In genomic region chr1:169090900-169091311, GRCh38 we compare ENCODE assay signal across 12 cellular contexts. TPM values are rescaled to one million over a fixed set of nuclear protein-coding genes. Genes with fewer than 3 reads are reported as not detected.
DNase-seq lines count a peak whose midpoint lies in the region; ATAC-seq lines count a peak whose summit lies in the region.
"Had no signal": no experiment of that assay in that cellular context is flagged by ENCODE, and none has a peak within 500 bp of the region (broad histone marks: within the 10 kb centered on the region; RNA-seq: fewer than 3 reads in every experiment).

No MANE protein-coding gene starts in this region.

- H3K4me3 Mint-ChIP-seq in natural killer cell treated with Interleukin-12 subunit alpha and Interleukin-12 subunit beta and Interleukin-15 and Interleukin-18, amount 100 ng/mL, for 72 hours = no peak overlapping the region
- H3K4me3 Mint-ChIP-seq: activated naive CD8-positive, alpha-beta T cell; CD8-positive, alpha-beta memory T cell had no signal

- no peaks in the 10 kb centered on the region for H3K9me3 Mint-ChIP-seq in natural killer cell treated with Interleukin-12 subunit alpha and Interleukin-12 subunit beta and Interleukin-15 and Interleukin-18, amount 100 ng/mL, for 72 hours

- ATAC-seq in GM19035 (IDR thresholded peaks at IDR 0.05; ENCODE audit: unreplicated experiment) (peak; percentile 50), GM21737 (IDR thresholded peaks at IDR 0.05; ENCODE audit: unreplicated experiment) (peak; percentile 40), HG03342 (IDR thresholded peaks at IDR 0.05; ENCODE audit: unreplicated experiment) (peak; percentile 47), GM18858 (IDR thresholded peaks at IDR 0.05; ENCODE audit: unreplicated experiment) (no peak)
- ATAC-seq in natural killer cell treated with Interleukin-12 subunit alpha and Interleukin-12 subunit beta and Interleukin-15 and Interleukin-18, amount 100 ng/mL, for 72 hours = peak; percentile 33 to 51

- no peak overlapping the region for H3K27ac Mint-ChIP-seq in natural killer cell treated with Interleukin-12 subunit alpha and Interleukin-12 subunit beta and Interleukin-15 and Interleukin-18, amount 100 ng/mL, for 72 hours
- H3K27ac Mint-ChIP-seq: activated naive CD8-positive, alpha-beta T cell had no signal

- no peaks in the 10 kb centered on the region for H3K36me3 Mint-ChIP-seq in natural killer cell treated with Interleukin-12 subunit alpha and Interleukin-12 subunit beta and Interleukin-15 and Interleukin-18, amount 100 ng/mL, for 72 hours
- H3K36me3 Mint-ChIP-seq: activated naive CD8-positive, alpha-beta T cell; CD8-positive, alpha-beta memory T cell had no signal

- peaks cover 6 to 12% of the 10 kb centered on the region in 2 donors for H3K27me3 Mint-ChIP-seq in natural killer cell treated with Interleukin-12 subunit alpha and Interleukin-12 subunit beta and Interleukin-15 and Interleukin-18, amount 100 ng/mL, for 72 hours

- no peak for DNase-seq in natural killer cell treated with Interleukin-12 subunit alpha and Interleukin-12 subunit beta and Interleukin-15 and Interleukin-18, amount 100 ng/mL, for 72 hours (ENCODE audit: low spot score)
- DNase-seq in T1000 (lab: John Stamatoyannopoulos, UW) (no peak), T-helper 2 cell (no peak), DMS 273 (lab: John Stamatoyannopoulos, UW; ENCODE audit: unreplicated experiment) (no peak)
- DNase-seq: CD8-positive, alpha-beta memory T cell; NCI-H1417 treated with DMSO at 0.1 percent for 48 hours; stimulated activated CD8-positive, alpha-beta memory T cell treated with anti-CD3 and anti-CD28 coated beads, Interleukin-4, amount 100 ng/mL, for 48 hours had no signal

- H3K4me1 Mint-ChIP-seq in natural killer cell treated with Interleukin-12 subunit alpha and Interleukin-12 subunit beta and Interleukin-15 and Interleukin-18, amount 100 ng/mL, for 72 hours (ENCODE audit: low read depth in 2 of 2) = peaks cover 3 to 5% of the 10 kb centered on the region in 2 donors

RNA-seq across cellular contexts. Expression of gene ATP1B1, which starts 15.6 kb away (rescaled TPM):
- 1 to 10 TPM; 1.3 to 2.3 TPM for total RNA-seq in natural killer cell treated with Interleukin-12 subunit alpha and Interleukin-12 subunit beta and Interleukin-15 and Interleukin-18, amount 100 ng/mL, for 72 hours
